Comparison of ENCODE assay signal across 1 cellular context in genomic region chr1:148679050-148679786, GRCh38.
A peak's percentile ranks its signal among the peaks of the same experiment; 100 is the strongest.
TF ChIP-seq lines count a peak whose summit lies in the region.

No MANE protein-coding gene starts in this region.

TF ChIP-seq in HEK293, 187 proteins besides CTCF, POLR2A, EP300 and RAD21 (continued from another document):
- TF ChIP-seq ZNF18 (tag by site-specific recombination; IDR thresholded peaks at IDR 0.05) = peak; percentile 51; the same call in 1 of the 2 replicates
- peak; percentile 50; the same call in 1 of the 2 replicates for TF ChIP-seq ZNF610 (tag by site-specific recombination; IDR thresholded peaks at IDR 0.05; ENCODE audit: borderline replicate concordance)
- peak; percentile 29; the same call in 1 of the 2 replicates for TF ChIP-seq YY1 (tag by site-specific recombination; IDR thresholded peaks at IDR 0.05)
- 0 out of 2 replicates have a peak, but pooled peaks have one; percentile 38 for TF ChIP-seq INSM2 (tag by site-specific recombination; IDR thresholded peaks at IDR 0.05)
- 0 out of 2 replicates have a peak, but pooled peaks have one; percentile 45 for TF ChIP-seq WT1 (tag by site-specific recombination; IDR thresholded peaks at IDR 0.05)
- peak; percentile 77 for TF ChIP-seq SP7 (tag by site-specific recombination; IDR thresholded peaks at IDR 0.05)
- peak; percentile 80 for TF ChIP-seq KLF9 (tag by site-specific recombination; IDR thresholded peaks at IDR 0.05; ENCODE audit: low read depth)
- peak; percentile 60; the same call in 1 of the 2 replicates for TF ChIP-seq ZFHX2 (tag by site-specific recombination; conservative IDR thresholded peaks at IDR 0.05)
- TF ChIP-seq PATZ1 (tag by site-specific recombination; IDR thresholded peaks at IDR 0.05) = peak; percentile 82
- TF ChIP-seq ZNF639 (tag by site-specific recombination; IDR thresholded peaks at IDR 0.05) = 0 out of 2 replicates have a peak, but pooled peaks have one; percentile 59
- 0 out of 2 replicates have a peak, but pooled peaks have one; percentile 17 for TF ChIP-seq MZF1 (tag by site-specific recombination; IDR thresholded peaks at IDR 0.05; ENCODE audit: borderline replicate concordance)
